ENCODE assay signal across 10 cellular contexts in the genomic region with DNA sequence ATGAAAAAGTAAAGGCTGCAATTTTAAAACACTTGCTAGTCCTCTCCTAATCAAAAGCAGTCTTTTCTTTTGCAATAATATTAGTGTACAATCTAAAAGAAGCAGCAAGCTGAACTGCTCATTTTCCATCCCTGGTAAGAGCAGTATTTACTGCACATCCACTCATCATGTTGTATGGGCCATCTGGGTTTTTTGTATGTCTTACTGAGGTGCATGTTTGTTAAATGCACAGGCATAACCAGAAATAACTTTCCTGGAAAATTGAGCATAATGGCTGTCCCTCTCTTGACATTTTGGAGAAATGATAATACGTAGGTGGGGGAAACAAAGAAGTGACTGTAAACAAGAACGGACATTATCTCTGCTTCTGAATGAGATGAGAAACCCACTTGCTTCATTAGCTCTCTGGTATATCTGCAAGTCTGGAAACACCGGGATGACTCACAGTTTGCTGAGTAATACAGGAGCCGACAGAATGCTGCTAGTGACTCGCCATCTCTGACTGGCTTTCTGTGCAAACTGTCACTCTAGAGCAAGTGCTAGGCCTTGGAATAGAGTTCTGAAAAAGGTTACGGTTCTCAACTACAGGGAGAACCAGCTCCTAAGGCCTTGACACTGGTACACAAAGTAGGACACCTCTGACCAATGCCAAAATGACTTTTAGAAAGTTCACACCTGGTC.
A peak's percentile ranks its signal among the peaks of the same experiment; 100 is the strongest.
DNase-seq lines count a peak whose midpoint lies in the region; ATAC-seq, FAIRE-seq and TF ChIP-seq lines count a peak whose summit lies in the region.
"Had no signal": no experiment of that assay in that cellular context is flagged by ENCODE, and none has a peak within 500 bp of the region (broad histone marks: within the 10 kb centered on the region; RNA-seq: fewer than 3 reads in every experiment).

No MANE protein-coding gene starts in this region.

- POLR2A ChIA-PET in activated CD8-positive, alpha-beta T cell treated with anti-CD3 and anti-CD28 coated beads for 36 hours (lab: Charles Lee): interaction anchor here (0.9 to 1.0 kb wide), 2 partner anchors 86 to 120 kb away, joined by 3 read pairs; partner anchors contain the start of gene MTM1

- peak; percentile 13 for DNase-seq in activated CD4-positive, alpha-beta T cell treated with anti-CD3 and anti-CD28 coated beads for 1 hour
- DNase-seq in activated CD4-positive, alpha-beta T cell treated with anti-CD3 and anti-CD28 coated beads, Interleukin-2, amount 50 U/mL, for 1 hour: no peak
- DNase-seq in activated CD8-positive, alpha-beta T cell treated with anti-CD3 and anti-CD28 coated beads for 36 hours: peak; percentile 77
- no peak for DNase-seq in DMS79 (lab: John Stamatoyannopoulos, UW)
- DNase-seq in NCI-H1092 (lab: John Stamatoyannopoulos, UW): no peak
- DNase-seq in foreskin melanocyte: no peak
- DNase-seq: right lobe of liver had no signal

- intact Hi-C loops in activated CD8-positive, alpha-beta T cell treated with anti-CD3 and anti-CD28 coated beads for 36 hours (cut with micrococcal nuclease): loop anchor here (2.0 to 10.0 kb wide), 3 partner anchors 92 to 518 kb away; partner anchors contain the start of gene MAMLD1

- FAIRE-seq in islet of Langerhans (lab: Jason Lieb, UNC): peak; percentile 99

- CTCF ChIA-PET in activated CD8-positive, alpha-beta T cell treated with anti-CD3 and anti-CD28 coated beads for 36 hours (lab: Charles Lee): interaction anchor here (0.8 to 1.4 kb wide), 3 partner anchors 104 to 130 kb away, joined by 3 to 4 read pairs (median 3); partner anchors contain the start of gene MAMLD1

- H3K4me3 Mint-ChIP-seq in activated CD8-positive, alpha-beta T cell treated with anti-CD3 and anti-CD28 coated beads for 36 hours: no peak overlapping the region
- H3K4me3 Mint-ChIP-seq: CD8-positive, alpha-beta memory T cell had no signal

- H3K9me3 Mint-ChIP-seq in activated CD8-positive, alpha-beta T cell treated with anti-CD3 and anti-CD28 coated beads for 36 hours: no peaks in the 10 kb centered on the region
- H3K9me3 Mint-ChIP-seq: CD8-positive, alpha-beta memory T cell had no signal

- no peaks in the 10 kb centered on the region for H3K36me3 Mint-ChIP-seq in activated CD8-positive, alpha-beta T cell treated with anti-CD3 and anti-CD28 coated beads for 36 hours (ENCODE audit: low read depth)
- H3K36me3 Mint-ChIP-seq: CD8-positive, alpha-beta memory T cell had no signal

- H3K4me1 Mint-ChIP-seq in activated CD8-positive, alpha-beta T cell treated with anti-CD3 and anti-CD28 coated beads for 36 hours (ENCODE audit: low read depth): peaks cover 45% of the 10 kb centered on the region

- H3K27ac Mint-ChIP-seq in activated CD8-positive, alpha-beta T cell treated with anti-CD3 and anti-CD28 coated beads for 36 hours: peak overlapping the region; percentile 87

- peak; percentile 64 for ATAC-seq in HG03520 (IDR thresholded peaks at IDR 0.05; ENCODE audit: unreplicated experiment)
- peak; percentile 85 for ATAC-seq in activated CD8-positive, alpha-beta T cell treated with anti-CD3 and anti-CD28 coated beads for 36 hours

- no peak for TF ChIP-seq CTCF in activated CD8-positive, alpha-beta T cell treated with anti-CD3 and anti-CD28 coated beads for 36 hours (IDR thresholded peaks at IDR 0.05)

- no peaks in the 10 kb centered on the region for H3K27me3 Mint-ChIP-seq in activated CD8-positive, alpha-beta T cell treated with anti-CD3 and anti-CD28 coated beads for 36 hours

Comparison
In these comparisons a context has a peak if more than half of its experiments do, and no peak if none do; other contexts are left out.
1. DNase-seq: peak in activated CD4-positive, alpha-beta T cell treated with anti-CD3 and anti-CD28 coated beads for 1 hour (single experiment) and activated CD8-positive, alpha-beta T cell treated with anti-CD3 and anti-CD28 coated beads for 36 hours (single experiment); none in activated CD4-positive, alpha-beta T cell treated with anti-CD3 and anti-CD28 coated beads, Interleukin-2, amount 50 U/mL, for 1 hour (single experiment), DMS79 (single experiment), NCI-H1092 (single experiment) and foreskin melanocyte (single experiment).